Comparison of ENCODE assay signal across 8 cellular contexts in genomic region chr17:36148559-36149295, GRCh38. TPM values are rescaled to one million over a fixed set of nuclear protein-coding genes. Genes with fewer than 3 reads are reported as not detected.
A peak's percentile ranks its signal among the peaks of the same experiment; 100 is the strongest.
DNase-seq lines count a peak whose midpoint lies in the region; TF ChIP-seq lines count a peak whose summit lies in the region.

No MANE protein-coding gene starts in this region.

- H3K27ac ChIP-seq in suprapubic skin: no peak overlapping the region

- no peak for TF ChIP-seq POLR2A in suprapubic skin (IDR thresholded peaks at IDR 0.05)

- peak; percentile 57 for DNase-seq in NCI-H1436 (lab: John Stamatoyannopoulos, UW)
- no peak for DNase-seq in NCI-H1436 treated with DMSO at 0.1 percent for 48 hours (lab: John Stamatoyannopoulos, UW)
- DNase-seq in HK-2 (ENCODE audit: unreplicated experiment): peak; percentile 74
- DNase-seq in RKO (ENCODE audit: low spot score): peak; percentile 82
- peak; percentile 39 for DNase-seq in activated T-helper 9 cell treated with anti-CD3 and anti-CD28 coated beads, Interleukin-2, amount 50 U/mL, for 16 hours (ENCODE audit: low read depth)
- DNase-seq in foreskin fibroblast: peak; percentile 60 to 78
- DNase-seq in nucleus accumbens (lab: John Stamatoyannopoulos, UW): peak in 41 of 56 donors; percentile 1 to 70 (median 24)
- peak in 1 of 2 donors; percentile 75 for DNase-seq in suprapubic skin (ENCODE audit: low spot score in 2 of 2)

- H3K4me3 ChIP-seq in foreskin fibroblast (ENCODE audit: low read depth in 1 of 2, low read length in 2 of 2) (no peak overlapping the region), suprapubic skin (no peak overlapping the region)

- H3K27me3 ChIP-seq in suprapubic skin: peaks cover 31% of the 10 kb centered on the region

- H3K9me3 ChIP-seq in suprapubic skin: no peaks in the 10 kb centered on the region

- H3K36me3 ChIP-seq in suprapubic skin: no peaks in the 10 kb centered on the region

- H3K4me1 ChIP-seq in suprapubic skin: no peaks in the 10 kb centered on the region

- TF ChIP-seq CTCF in foreskin fibroblast (IDR thresholded peaks at IDR 0.05; ENCODE audit: low read depth, low read length) (peak; percentile 100), suprapubic skin (IDR thresholded peaks at IDR 0.05) (peak; percentile 64 to 100)

- 34% methylated on average over 6 of the region's 6 CpGs for WGBS in suprapubic skin

- no peak for TF ChIP-seq EP300 in suprapubic skin (IDR thresholded peaks at IDR 0.05)

RNA-seq across cellular contexts. Expression of gene TBC1D3B, which starts 27.7 kb away (rescaled TPM):
- 10 to 100 TPM in 2 of 4 donors, 1 to 10 TPM in 2; 6.1 to 28.3 (median 12.8) TPM for total RNA-seq in suprapubic skin

RNA-seq across cellular contexts. Expression of gene CCL4, which starts 45.1 kb away (rescaled TPM):
- total RNA-seq in suprapubic skin: under 1 TPM in 1 of 4 donors, not detected in 3; 0.97 TPM

RNA-seq across cellular contexts. Expression of gene CCL3L1, which starts 47.8 kb away (rescaled TPM):
- total RNA-seq in suprapubic skin: not detected

RNA-seq across cellular contexts. Expression of gene CCL3, which starts 58.8 kb away (rescaled TPM):
- under 1 TPM in 1 of 4 donors, not detected in 3; 0.79 TPM for total RNA-seq in suprapubic skin
